Comparison of ENCODE assay signal across 8 cellular contexts in the genomic region with DNA sequence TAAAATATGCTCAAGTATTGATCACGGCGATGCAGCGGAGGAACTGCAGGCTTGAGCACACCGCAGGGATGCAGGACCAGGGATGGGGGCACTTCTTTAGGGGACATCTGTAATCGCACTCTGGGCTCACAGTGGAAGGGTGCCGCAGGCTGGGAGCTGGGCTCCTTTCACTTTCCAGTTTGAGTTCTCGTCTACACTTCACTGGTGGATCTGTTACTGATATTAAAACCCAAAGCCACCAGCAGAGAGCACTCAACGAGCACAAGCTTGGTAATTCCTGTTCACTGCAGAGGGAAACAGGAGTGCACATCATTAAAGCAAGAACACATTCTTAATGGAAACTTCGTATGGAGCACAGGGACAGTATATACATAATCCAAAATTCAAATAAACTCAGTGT.
DNase-seq lines count a peak whose midpoint lies in the region; ATAC-seq and TF ChIP-seq lines count a peak whose summit lies in the region.

No MANE protein-coding gene starts in this region.

- intact Hi-C loops in psoas muscle (cut with DNase I): loop anchor here in 1 of 2 donors (2.0 kb wide), 1 partner anchor 91 kb away; the partner anchor contains the start of gene PARD3

- H3K4me3 ChIP-seq in GM12865 (ENCODE audit: low read depth, low read length): no peak overlapping the region
- H3K4me3 ChIP-seq in fibroblast of the aortic adventitia (ENCODE audit: low read depth, low read length): peak overlapping the region; percentile 53
- no peak overlapping the region for H3K4me3 ChIP-seq in psoas muscle

- peak overlapping the region; percentile 37 for H3K27ac ChIP-seq in psoas muscle

- no peaks in the 10 kb centered on the region for H3K36me3 ChIP-seq in psoas muscle (ENCODE audit: insufficient read depth in 1 of 2, low read depth in 1 of 2)

- ATAC-seq in HG02678 (IDR thresholded peaks at IDR 0.05; ENCODE audit: unreplicated experiment): peak; percentile 66
- ATAC-seq in psoas muscle: peak; percentile 51 to 76 (median 75)

- no peaks in the 10 kb centered on the region for H3K27me3 ChIP-seq in psoas muscle (ENCODE audit: insufficient read depth in 3 of 3, low read length in 2 of 3)

- peak; percentile 13 for TF ChIP-seq CTCF in GM12865 (IDR thresholded peaks at IDR 0.05; ENCODE audit: insufficient read depth, low read depth, low read length, missing control alignments)
- peak; percentile 72 for TF ChIP-seq CTCF in fibroblast of the aortic adventitia (IDR thresholded peaks at IDR 0.05; ENCODE audit: insufficient read depth, low read length)
- TF ChIP-seq CTCF in psoas muscle (IDR thresholded peaks at IDR 0.05): peak; percentile 46

- DNase-seq in GM12865 (ENCODE audit: low read depth) (peak; percentile 30), RPMI7951 (ENCODE audit: low read depth) (peak; percentile 74), fibroblast of the aortic adventitia (ENCODE audit: low read depth) (peak; percentile 88), psoas muscle (no peak), cerebellum (ENCODE audit: low spot score) (no peak)
- no peak for DNase-seq in activated CD8-positive, alpha-beta memory T cell treated with anti-CD3 and anti-CD28 coated beads, Interleukin-2, amount 50 U/mL, for 4 hours
- no peak for DNase-seq in stimulated activated naive CD4-positive, alpha-beta T cell (lab: John Stamatoyannopoulos, UW)

- no peaks in the 10 kb centered on the region for H3K9me3 ChIP-seq in psoas muscle

- peaks cover 40% of the 10 kb centered on the region for H3K4me1 ChIP-seq in psoas muscle

- WGBS in psoas muscle, 3 donors: 50 to 54% (median 51%) methylated on average over 9 of the region's 9 CpGs

Comparison
In these comparisons a context has a peak if more than half of its experiments do, and no peak if none do; other contexts are left out.
1. DNase-seq: peak in GM12865 (single experiment), RPMI7951 (single experiment) and fibroblast of the aortic adventitia (single experiment); none in psoas muscle (0 of 2), activated CD8-positive, alpha-beta memory T cell treated with anti-CD3 and anti-CD28 coated beads, Interleukin-2, amount 50 U/mL, for 4 hours (single experiment), stimulated activated naive CD4-positive, alpha-beta T cell (0 of 6) and cerebellum (single experiment).
2. CTCF ChIP-seq: peak in every context shown above with its lines; median percentile 72 in fibroblast of the aortic adventitia; 46 in psoas muscle; 13 in GM12865.